1 cellular context compared by ENCODE assay signal in the genomic region with DNA sequence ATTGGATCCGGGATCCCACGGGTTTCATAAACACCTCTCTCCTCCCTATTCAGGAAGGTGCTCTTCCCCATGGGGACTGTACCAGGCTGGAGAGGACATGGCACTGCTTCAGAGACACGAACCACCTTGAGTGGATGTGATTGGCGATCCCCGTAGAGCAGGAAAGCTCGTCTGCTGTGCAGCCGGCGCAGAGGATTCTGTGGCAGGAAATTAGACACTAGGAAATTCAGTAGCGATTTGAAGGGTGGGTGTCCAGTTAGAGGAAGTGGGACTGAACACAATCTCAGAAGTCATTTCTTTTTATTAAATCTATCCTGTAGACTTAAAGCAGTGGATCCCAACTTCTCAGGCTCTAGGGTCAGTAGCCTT.
TF ChIP-seq lines count a peak whose summit lies in the region.

No MANE protein-coding gene starts in this region.

TF ChIP-seq in K562, 482 proteins besides CTCF, POLR2A, EP300 and RAD21 (continues in another document):
- peak; percentile 92 for TF ChIP-seq SPI1 (IDR thresholded peaks at IDR 0.05; ENCODE audit: borderline replicate concordance, low read depth, low read length)
- no peak for TF ChIP-seq CXXC5 (CRISPR knock-in tag; IDR thresholded peaks at IDR 0.05)
- TF ChIP-seq, protein P1, sequence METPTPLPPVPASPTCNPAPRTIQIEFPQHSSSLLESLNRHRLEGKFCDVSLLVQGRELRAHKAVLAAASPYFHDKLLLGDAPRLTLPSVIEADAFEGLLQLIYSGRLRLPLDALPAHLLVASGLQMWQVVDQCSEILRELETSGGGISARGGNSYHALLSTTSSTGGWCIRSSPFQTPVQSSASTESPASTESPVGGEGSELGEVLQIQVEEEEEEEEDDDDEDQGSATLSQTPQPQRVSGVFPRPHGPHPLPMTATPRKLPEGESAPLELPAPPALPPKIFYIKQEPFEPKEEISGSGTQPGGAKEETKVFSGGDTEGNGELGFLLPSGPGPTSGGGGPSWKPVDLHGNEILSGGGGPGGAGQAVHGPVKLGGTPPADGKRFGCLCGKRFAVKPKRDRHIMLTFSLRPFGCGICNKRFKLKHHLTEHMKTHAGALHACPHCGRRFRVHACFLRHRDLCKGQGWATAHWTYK (CRISPR knock-in tag; IDR thresholded peaks at IDR 0.05): 0 out of 2 replicates have a peak, but pooled peaks have one; percentile 50
- no peak for TF ChIP-seq RNF2 (IDR thresholded peaks at IDR 0.05)
- TF ChIP-seq, protein P2, sequence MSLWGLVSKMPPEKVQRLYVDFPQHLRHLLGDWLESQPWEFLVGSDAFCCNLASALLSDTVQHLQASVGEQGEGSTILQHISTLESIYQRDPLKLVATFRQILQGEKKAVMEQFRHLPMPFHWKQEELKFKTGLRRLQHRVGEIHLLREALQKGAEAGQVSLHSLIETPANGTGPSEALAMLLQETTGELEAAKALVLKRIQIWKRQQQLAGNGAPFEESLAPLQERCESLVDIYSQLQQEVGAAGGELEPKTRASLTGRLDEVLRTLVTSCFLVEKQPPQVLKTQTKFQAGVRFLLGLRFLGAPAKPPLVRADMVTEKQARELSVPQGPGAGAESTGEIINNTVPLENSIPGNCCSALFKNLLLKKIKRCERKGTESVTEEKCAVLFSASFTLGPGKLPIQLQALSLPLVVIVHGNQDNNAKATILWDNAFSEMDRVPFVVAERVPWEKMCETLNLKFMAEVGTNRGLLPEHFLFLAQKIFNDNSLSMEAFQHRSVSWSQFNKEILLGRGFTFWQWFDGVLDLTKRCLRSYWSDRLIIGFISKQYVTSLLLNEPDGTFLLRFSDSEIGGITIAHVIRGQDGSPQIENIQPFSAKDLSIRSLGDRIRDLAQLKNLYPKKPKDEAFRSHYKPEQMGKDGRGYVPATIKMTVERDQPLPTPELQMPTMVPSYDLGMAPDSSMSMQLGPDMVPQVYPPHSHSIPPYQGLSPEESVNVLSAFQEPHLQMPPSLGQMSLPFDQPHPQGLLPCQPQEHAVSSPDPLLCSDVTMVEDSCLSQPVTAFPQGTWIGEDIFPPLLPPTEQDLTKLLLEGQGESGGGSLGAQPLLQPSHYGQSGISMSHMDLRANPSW (CRISPR knock-in tag; IDR thresholded peaks at IDR 0.05): no peak
- TF ChIP-seq CHD1 (IDR thresholded peaks at IDR 0.05; ENCODE audit: low read length): peak; percentile 42
- TF ChIP-seq MECOM (CRISPR knock-in tag; IDR thresholded peaks at IDR 0.05): 0 out of 2 replicates have a peak, but pooled peaks have one; percentile 18
- TF ChIP-seq, protein P3, sequence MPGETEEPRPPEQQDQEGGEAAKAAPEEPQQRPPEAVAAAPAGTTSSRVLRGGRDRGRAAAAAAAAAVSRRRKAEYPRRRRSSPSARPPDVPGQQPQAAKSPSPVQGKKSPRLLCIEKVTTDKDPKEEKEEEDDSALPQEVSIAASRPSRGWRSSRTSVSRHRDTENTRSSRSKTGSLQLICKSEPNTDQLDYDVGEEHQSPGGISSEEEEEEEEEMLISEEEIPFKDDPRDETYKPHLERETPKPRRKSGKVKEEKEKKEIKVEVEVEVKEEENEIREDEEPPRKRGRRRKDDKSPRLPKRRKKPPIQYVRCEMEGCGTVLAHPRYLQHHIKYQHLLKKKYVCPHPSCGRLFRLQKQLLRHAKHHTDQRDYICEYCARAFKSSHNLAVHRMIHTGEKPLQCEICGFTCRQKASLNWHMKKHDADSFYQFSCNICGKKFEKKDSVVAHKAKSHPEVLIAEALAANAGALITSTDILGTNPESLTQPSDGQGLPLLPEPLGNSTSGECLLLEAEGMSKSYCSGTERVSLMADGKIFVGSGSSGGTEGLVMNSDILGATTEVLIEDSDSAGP (CRISPR knock-in tag; IDR thresholded peaks at IDR 0.05): no peak
- TF ChIP-seq ZKSCAN1 (IDR thresholded peaks at IDR 0.05; ENCODE audit: low read depth, low read length): peak; percentile 6; the same call in 1 of the 2 replicates
- no peak for TF ChIP-seq NFE2L1 (tag; IDR thresholded peaks at IDR 0.05; ENCODE audit: borderline replicate concordance, low read depth)
- no peak for TF ChIP-seq ZNF696 (CRISPR knock-in tag; conservative IDR thresholded peaks at IDR 0.05)
- TF ChIP-seq ZNF384 (IDR thresholded peaks at IDR 0.05; ENCODE audit: low read depth, low read length): no peak
- TF ChIP-seq SMAD1 (IDR thresholded peaks at IDR 0.05; ENCODE audit: low read depth, low read length, partially characterized antibody): no peak
- TF ChIP-seq ZBTB7A (IDR thresholded peaks at IDR 0.05; ENCODE audit: borderline replicate concordance, control insufficient read depth, low read depth, low read length): no peak
- TF ChIP-seq, protein P4, sequence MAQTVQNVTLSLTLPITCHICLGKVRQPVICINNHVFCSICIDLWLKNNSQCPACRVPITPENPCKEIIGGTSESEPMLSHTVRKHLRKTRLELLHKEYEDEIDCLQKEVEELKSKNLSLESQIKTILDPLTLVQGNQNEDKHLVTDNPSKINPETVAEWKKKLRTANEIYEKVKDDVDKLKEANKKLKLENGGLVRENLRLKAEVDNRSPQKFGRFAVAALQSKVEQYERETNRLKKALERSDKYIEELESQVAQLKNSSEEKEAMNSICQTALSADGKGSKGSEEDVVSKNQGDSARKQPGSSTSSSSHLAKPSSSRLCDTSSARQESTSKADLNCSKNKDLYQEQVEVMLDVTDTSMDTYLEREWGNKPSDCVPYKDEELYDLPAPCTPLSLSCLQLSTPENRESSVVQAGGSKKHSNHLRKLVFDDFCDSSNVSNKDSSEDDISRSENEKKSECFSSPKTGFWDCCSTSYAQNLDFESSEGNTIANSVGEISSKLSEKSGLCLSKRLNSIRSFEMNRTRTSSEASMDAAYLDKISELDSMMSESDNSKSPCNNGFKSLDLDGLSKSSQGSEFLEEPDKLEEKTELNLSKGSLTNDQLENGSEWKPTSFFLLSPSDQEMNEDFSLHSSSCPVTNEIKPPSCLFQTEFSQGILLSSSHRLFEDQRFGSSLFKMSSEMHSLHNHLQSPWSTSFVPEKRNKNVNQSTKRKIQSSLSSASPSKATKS (CRISPR knock-in tag; IDR thresholded peaks at IDR 0.05): no peak
- TF ChIP-seq TRIM24 (IDR thresholded peaks at IDR 0.05): no peak
- TF ChIP-seq, protein P5, sequence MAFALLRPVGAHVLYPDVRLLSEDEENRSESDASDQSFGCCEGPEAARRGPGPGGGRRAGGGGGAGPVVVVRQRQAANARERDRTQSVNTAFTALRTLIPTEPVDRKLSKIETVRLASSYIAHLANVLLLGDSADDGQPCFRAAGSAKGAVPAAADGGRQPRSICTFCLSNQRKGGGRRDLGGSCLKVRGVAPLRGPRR (CRISPR knock-in tag; IDR thresholded peaks at IDR 0.05): peak; percentile 49; the same call in 1 of the 2 replicates
- no peak for TF ChIP-seq ZNF586 (CRISPR knock-in tag; conservative IDR thresholded peaks at IDR 0.05)
- 0 out of 2 replicates have a peak, but pooled peaks have one; percentile 61 for TF ChIP-seq ZNF561 (CRISPR knock-in tag; conservative IDR thresholded peaks at IDR 0.05)
- TF ChIP-seq, protein P6, sequence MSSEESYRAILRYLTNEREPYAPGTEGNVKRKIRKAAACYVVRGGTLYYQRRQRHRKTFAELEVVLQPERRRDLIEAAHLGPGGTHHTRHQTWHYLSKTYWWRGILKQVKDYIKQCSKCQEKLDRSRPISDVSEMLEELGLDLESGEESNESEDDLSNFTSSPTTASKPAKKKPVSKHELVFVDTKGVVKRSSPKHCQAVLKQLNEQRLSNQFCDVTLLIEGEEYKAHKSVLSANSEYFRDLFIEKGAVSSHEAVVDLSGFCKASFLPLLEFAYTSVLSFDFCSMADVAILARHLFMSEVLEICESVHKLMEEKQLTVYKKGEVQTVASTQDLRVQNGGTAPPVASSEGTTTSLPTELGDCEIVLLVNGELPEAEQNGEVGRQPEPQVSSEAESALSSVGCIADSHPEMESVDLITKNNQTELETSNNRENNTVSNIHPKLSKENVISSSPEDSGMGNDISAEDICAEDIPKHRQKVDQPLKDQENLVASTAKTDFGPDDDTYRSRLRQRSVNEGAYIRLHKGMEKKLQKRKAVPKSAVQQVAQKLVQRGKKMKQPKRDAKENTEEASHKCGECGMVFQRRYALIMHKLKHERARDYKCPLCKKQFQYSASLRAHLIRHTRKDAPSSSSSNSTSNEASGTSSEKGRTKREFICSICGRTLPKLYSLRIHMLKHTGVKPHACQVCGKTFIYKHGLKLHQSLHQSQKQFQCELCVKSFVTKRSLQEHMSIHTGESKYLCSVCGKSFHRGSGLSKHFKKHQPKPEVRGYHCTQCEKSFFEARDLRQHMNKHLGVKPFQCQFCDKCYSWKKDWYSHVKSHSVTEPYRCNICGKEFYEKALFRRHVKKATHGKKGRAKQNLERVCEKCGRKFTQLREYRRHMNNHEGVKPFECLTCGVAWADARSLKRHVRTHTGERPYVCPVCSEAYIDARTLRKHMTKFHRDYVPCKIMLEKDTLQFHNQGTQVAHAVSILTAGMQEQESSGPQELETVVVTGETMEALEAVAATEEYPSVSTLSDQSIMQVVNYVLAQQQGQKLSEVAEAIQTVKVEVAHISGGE (CRISPR knock-in tag; IDR thresholded peaks at IDR 0.05): no peak
- TF ChIP-seq ETV5 (CRISPR knock-in tag; IDR thresholded peaks at IDR 0.05; ENCODE audit: low read depth): 0 out of 2 replicates have a peak, but pooled peaks have one; percentile 13
- 0 out of 2 replicates have a peak, but pooled peaks have one; percentile 41 for TF ChIP-seq ZNF165 (CRISPR knock-in tag; IDR thresholded peaks at IDR 0.05; ENCODE audit: borderline replicate concordance)
- TF ChIP-seq, protein P7, sequence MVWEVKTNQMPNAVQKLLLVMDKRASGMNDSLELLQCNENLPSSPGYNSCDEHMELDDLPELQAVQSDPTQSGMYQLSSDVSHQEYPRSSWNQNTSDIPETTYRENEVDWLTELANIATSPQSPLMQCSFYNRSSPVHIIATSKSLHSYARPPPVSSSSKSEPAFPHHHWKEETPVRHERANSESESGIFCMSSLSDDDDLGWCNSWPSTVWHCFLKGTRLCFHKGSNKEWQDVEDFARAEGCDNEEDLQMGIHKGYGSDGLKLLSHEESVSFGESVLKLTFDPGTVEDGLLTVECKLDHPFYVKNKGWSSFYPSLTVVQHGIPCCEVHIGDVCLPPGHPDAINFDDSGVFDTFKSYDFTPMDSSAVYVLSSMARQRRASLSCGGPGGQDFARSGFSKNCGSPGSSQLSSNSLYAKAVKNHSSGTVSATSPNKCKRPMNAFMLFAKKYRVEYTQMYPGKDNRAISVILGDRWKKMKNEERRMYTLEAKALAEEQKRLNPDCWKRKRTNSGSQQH (CRISPR knock-in tag; IDR thresholded peaks at IDR 0.05): 0 out of 2 replicates have a peak, but pooled peaks have one; percentile 26
- TF ChIP-seq PHF8 (IDR thresholded peaks at IDR 0.05; ENCODE audit: borderline replicate concordance, low read length): no peak
- TF ChIP-seq, protein P8, sequence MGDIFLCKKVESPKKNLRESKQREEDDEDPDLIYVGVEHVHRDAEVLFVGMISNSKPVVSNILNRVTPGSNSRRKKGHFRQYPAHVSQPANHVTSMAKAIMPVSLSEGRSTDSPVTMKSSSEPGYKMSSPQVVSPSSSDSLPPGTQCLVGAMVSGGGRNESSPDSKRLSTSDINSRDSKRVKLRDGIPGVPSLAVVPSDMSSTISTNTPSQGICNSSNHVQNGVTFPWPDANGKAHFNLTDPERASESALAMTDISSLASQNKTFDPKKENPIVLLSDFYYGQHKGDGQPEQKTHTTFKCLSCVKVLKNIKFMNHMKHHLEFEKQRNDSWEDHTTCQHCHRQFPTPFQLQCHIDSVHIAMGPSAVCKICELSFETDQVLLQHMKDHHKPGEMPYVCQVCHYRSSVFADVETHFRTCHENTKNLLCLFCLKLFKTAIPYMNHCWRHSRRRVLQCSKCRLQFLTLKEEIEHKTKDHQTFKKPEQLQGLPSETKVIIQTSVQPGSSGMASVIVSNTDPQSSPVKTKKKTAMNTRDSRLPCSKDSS (IDR thresholded peaks at IDR 0.05; ENCODE audit: low read depth, partially characterized antibody): no peak
- TF ChIP-seq E2F3 (CRISPR knock-in tag; IDR thresholded peaks at IDR 0.05): 0 out of 2 replicates have a peak, but pooled peaks have one; percentile 7
- TF ChIP-seq KDM1A (IDR thresholded peaks at IDR 0.05): peak in 1 of 2 experiments; percentile 51; a peak in 1 of 4 replicates
- TF ChIP-seq POLR2B (IDR thresholded peaks at IDR 0.05; ENCODE audit: low read depth, partially characterized antibody): peak; percentile 45
- TF ChIP-seq PHB (CRISPR knock-in tag; IDR thresholded peaks at IDR 0.05): peak; percentile 93; the same call in 1 of the 2 replicates
- TF ChIP-seq, protein P9, sequence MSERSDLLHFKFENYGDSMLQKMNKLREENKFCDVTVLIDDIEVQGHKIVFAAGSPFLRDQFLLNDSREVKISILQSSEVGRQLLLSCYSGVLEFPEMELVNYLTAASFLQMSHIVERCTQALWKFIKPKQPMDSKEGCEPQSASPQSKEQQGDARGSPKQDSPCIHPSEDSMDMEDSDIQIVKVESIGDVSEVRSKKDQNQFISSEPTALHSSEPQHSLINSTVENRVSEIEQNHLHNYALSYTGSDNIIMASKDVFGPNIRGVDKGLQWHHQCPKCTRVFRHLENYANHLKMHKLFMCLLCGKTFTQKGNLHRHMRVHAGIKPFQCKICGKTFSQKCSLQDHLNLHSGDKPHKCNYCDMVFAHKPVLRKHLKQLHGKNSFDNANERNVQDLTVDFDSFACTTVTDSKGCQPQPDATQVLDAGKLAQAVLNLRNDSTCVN (CRISPR knock-in tag; IDR thresholded peaks at IDR 0.05): 0 out of 2 replicates have a peak, but pooled peaks have one; percentile 35
- no peak for TF ChIP-seq CREBBP (IDR thresholded peaks at IDR 0.05; ENCODE audit: low read depth, low read length)
- 0 out of 4 replicates have a peak, but pooled peaks of 1 of the 2 experiments have one; percentile 13 for TF ChIP-seq TEAD1 (CRISPR knock-in tag; IDR thresholded peaks at IDR 0.05)
- TF ChIP-seq MAFG (tag; conservative IDR thresholded peaks at IDR 0.05): no peak
- TF ChIP-seq NFATC3 (IDR thresholded peaks at IDR 0.05): no peak
- no peak for TF ChIP-seq NELFE (IDR thresholded peaks at IDR 0.05; ENCODE audit: insufficient read depth, insufficient read length)
- 0 out of 2 replicates have a peak, but pooled peaks have one; percentile 41 for TF ChIP-seq ERF (CRISPR knock-in tag; IDR thresholded peaks at IDR 0.05)
- TF ChIP-seq GABPB2 (CRISPR knock-in tag; conservative IDR thresholded peaks at IDR 0.05): no peak
- no peak for TF ChIP-seq ZC3H11A (IDR thresholded peaks at IDR 0.05; ENCODE audit: low read depth, low read length)
- TF ChIP-seq TARDBP (IDR thresholded peaks at IDR 0.05): 0 out of 2 replicates have a peak, but pooled peaks have one; percentile 3
- peak; percentile 10; the same call in 1 of the 2 replicates for TF ChIP-seq SMARCE1 (IDR thresholded peaks at IDR 0.05)
- TF ChIP-seq ZNF324 (CRISPR knock-in tag; IDR thresholded peaks at IDR 0.05): 0 out of 2 replicates have a peak, but pooled peaks have one; percentile 25
- TF ChIP-seq KLF6 (CRISPR knock-in tag; IDR thresholded peaks at IDR 0.05; ENCODE audit: borderline replicate concordance): no peak
- TF ChIP-seq BRD9 (IDR thresholded peaks at IDR 0.05; ENCODE audit: low read depth, partially characterized antibody): peak; percentile 25
- no peak for TF ChIP-seq HLTF (IDR thresholded peaks at IDR 0.05)
- peak; percentile 1; the same call in 1 of the 2 replicates for TF ChIP-seq CREM (IDR thresholded peaks at IDR 0.05; ENCODE audit: low read depth)
- TF ChIP-seq NR2C1 (IDR thresholded peaks at IDR 0.05): peak; percentile 30; the same call in 1 of the 2 replicates
- no peak for TF ChIP-seq NR2C1 (tag; IDR thresholded peaks at IDR 0.05)
